ENCODE assay signal across 16 cellular contexts in the genomic region with DNA sequence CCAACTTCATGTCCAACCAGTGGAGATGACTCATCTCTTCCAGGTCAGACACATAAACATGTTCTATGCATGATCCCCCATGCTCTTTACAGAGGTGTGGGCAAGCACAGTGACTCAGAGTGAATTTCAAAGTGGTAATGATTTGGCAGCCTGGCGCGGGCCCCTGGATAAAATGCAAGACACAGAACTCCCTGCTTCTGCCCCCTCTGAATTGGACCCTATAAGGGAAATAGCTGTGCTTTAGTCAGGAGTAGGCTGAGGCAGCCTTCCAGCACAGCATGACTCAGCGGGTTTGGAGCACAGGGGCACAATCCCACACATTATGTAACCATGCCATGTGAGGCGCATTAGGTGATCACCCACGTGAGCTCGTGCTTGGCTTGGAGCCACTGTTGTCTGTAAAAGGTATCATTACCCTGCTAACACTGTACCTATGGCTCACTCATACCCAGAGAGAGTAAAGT.
DNase-seq lines count a peak whose midpoint lies in the region; ATAC-seq and TF ChIP-seq lines count a peak whose summit lies in the region.
"Had no signal": no experiment of that assay in that cellular context is flagged by ENCODE, and none has a peak within 500 bp of the region (broad histone marks: within the 10 kb centered on the region; RNA-seq: fewer than 3 reads in every experiment).

No MANE protein-coding gene starts in this region.

- H3K36me3 ChIP-seq in ascending aorta, result no peaks in the 10 kb centered on the region

- H3K27ac Mint-ChIP-seq in activated T-helper 1 cell treated with anti-CD3 and anti-CD28 coated beads, Interleukin-12 subunit alpha, Interleukin-12 subunit beta, Interleukin-2, Interleukin-4 antibody, amounts not matched to agents 30 ng/mL and 10 ng/mL and 1 ng/mL, durations not matched to agents 14 hours and 24 hours and 36 hours, result no peak overlapping the region
- no peak overlapping the region for H3K27ac Mint-ChIP-seq in activated naive CD8-positive, alpha-beta T cell treated with anti-CD3 and anti-CD28 coated beads for 36 hours
- H3K27ac Mint-ChIP-seq: dendritic cell treated with granulocyte-macrophage colony-stimulating factor and Interleukin-4, amounts not matched to agents 40 ng/mL and 50 ng/mL, for 4 days had no signal

- no peaks in the 10 kb centered on the region for H3K9me3 ChIP-seq in ascending aorta

- peak overlapping the region; percentile 41 for H3K27ac ChIP-seq in caudate nucleus (ENCODE audit: low read depth, low read length)
- H3K27ac ChIP-seq in ascending aorta, result no peak overlapping the region
- H3K27ac ChIP-seq: HL-60 had no signal

- no peaks in the 10 kb centered on the region for H3K4me1 ChIP-seq in ascending aorta

- no peak overlapping the region for H3K4me3 ChIP-seq in ascending aorta
- H3K4me3 ChIP-seq: GM12878 had no signal

- H3K27me3 ChIP-seq in ascending aorta, result no peaks in the 10 kb centered on the region

- intact Hi-C loops in activated T-helper 1 cell treated with anti-CD3 and anti-CD28 coated beads, Interleukin-12 subunit alpha, Interleukin-12 subunit beta, Interleukin-2, Interleukin-4 antibody, amounts not matched to agents 30 ng/mL and 10 ng/mL and 1 ng/mL, durations not matched to agents 14 hours and 24 hours and 36 hours (cut with micrococcal nuclease), result no loop called here
- intact Hi-C loops in ascending aorta (cut with DNase I), result no loop called here

- H3K4me3 Mint-ChIP-seq in activated T-helper 1 cell treated with anti-CD3 and anti-CD28 coated beads, Interleukin-12 subunit alpha, Interleukin-12 subunit beta, Interleukin-2, Interleukin-4 antibody, amounts not matched to agents 30 ng/mL and 10 ng/mL and 1 ng/mL, durations not matched to agents 14 hours and 24 hours and 36 hours, result no peak overlapping the region
- H3K4me3 Mint-ChIP-seq in activated naive CD8-positive, alpha-beta T cell treated with anti-CD3 and anti-CD28 coated beads for 36 hours, result no peak overlapping the region
- H3K4me3 Mint-ChIP-seq: dendritic cell treated with granulocyte-macrophage colony-stimulating factor and Interleukin-4, amounts not matched to agents 40 ng/mL and 50 ng/mL, for 4 days had no signal

- no peaks in the 10 kb centered on the region for H3K27me3 Mint-ChIP-seq in activated T-helper 1 cell treated with anti-CD3 and anti-CD28 coated beads, Interleukin-12 subunit alpha, Interleukin-12 subunit beta, Interleukin-2, Interleukin-4 antibody, amounts not matched to agents 30 ng/mL and 10 ng/mL and 1 ng/mL, durations not matched to agents 14 hours and 24 hours and 36 hours (ENCODE audit: insufficient read depth)
- no peaks in the 10 kb centered on the region for H3K27me3 Mint-ChIP-seq in activated naive CD8-positive, alpha-beta T cell treated with anti-CD3 and anti-CD28 coated beads for 36 hours
- H3K27me3 Mint-ChIP-seq: dendritic cell treated with granulocyte-macrophage colony-stimulating factor and Interleukin-4, amounts not matched to agents 40 ng/mL and 50 ng/mL, for 4 days had no signal

- ATAC-seq in GM18498 (IDR thresholded peaks at IDR 0.05; ENCODE audit: unreplicated experiment), result no peak
- ATAC-seq: GM12878, sciatic nerve had no signal

- H3K36me3 Mint-ChIP-seq in activated T-helper 1 cell treated with anti-CD3 and anti-CD28 coated beads, Interleukin-12 subunit alpha, Interleukin-12 subunit beta, Interleukin-2, Interleukin-4 antibody, amounts not matched to agents 30 ng/mL and 10 ng/mL and 1 ng/mL, durations not matched to agents 14 hours and 24 hours and 36 hours (ENCODE audit: low read depth), result no peaks in the 10 kb centered on the region
- H3K36me3 Mint-ChIP-seq in activated naive CD8-positive, alpha-beta T cell treated with anti-CD3 and anti-CD28 coated beads for 36 hours, result no peaks in the 10 kb centered on the region

- DNase-seq in Ammon's horn (ENCODE audit: low spot score) (peak; percentile 37), MV-4-11 (lab: John Stamatoyannopoulos, UW) (peak; percentile 47), caudate nucleus (lab: John Stamatoyannopoulos, UW) (peak in 48 of 61 donors; percentile 12 to 94 (median 58)), kidney tubule cell (ENCODE audit: low spot score) (peak; percentile 95), ascending aorta (ENCODE audit: low spot score in 2 of 2) (no peak)
- DNase-seq in activated T-helper 1 cell treated with anti-CD3 and anti-CD28 coated beads, Interleukin-12 subunit alpha, Interleukin-12 subunit beta, Interleukin-2, Interleukin-4 antibody, amounts not matched to agents 30 ng/mL and 10 ng/mL and 1 ng/mL, durations not matched to agents 14 hours and 24 hours and 36 hours (ENCODE audit: low spot score), result no peak
- DNase-seq in activated naive CD8-positive, alpha-beta T cell treated with anti-CD3 and anti-CD28 coated beads for 36 hours, result no peak
- DNase-seq: activated CD4-positive, alpha-beta T cell treated with anti-CD3 and anti-CD28 coated beads, Interleukin-2, amount 50 U/mL, for 4 hours; activated gamma-delta T cell treated with Interleukin-2 at 50 U/mL for 16 hours; hippocampal formation; NCI-H1105 treated with DMSO at 0.1 percent for 48 hours had no signal

- no peaks in the 10 kb centered on the region for H3K4me1 Mint-ChIP-seq in activated T-helper 1 cell treated with anti-CD3 and anti-CD28 coated beads, Interleukin-12 subunit alpha, Interleukin-12 subunit beta, Interleukin-2, Interleukin-4 antibody, amounts not matched to agents 30 ng/mL and 10 ng/mL and 1 ng/mL, durations not matched to agents 14 hours and 24 hours and 36 hours (ENCODE audit: low read depth)
- H3K4me1 Mint-ChIP-seq in activated naive CD8-positive, alpha-beta T cell treated with anti-CD3 and anti-CD28 coated beads for 36 hours, result no peaks in the 10 kb centered on the region

- TF ChIP-seq CTCF in ascending aorta (IDR thresholded peaks at IDR 0.05), result no peak

- peaks cover 9% of the 10 kb centered on the region for H3K9me3 Mint-ChIP-seq in activated T-helper 1 cell treated with anti-CD3 and anti-CD28 coated beads, Interleukin-12 subunit alpha, Interleukin-12 subunit beta, Interleukin-2, Interleukin-4 antibody, amounts not matched to agents 30 ng/mL and 10 ng/mL and 1 ng/mL, durations not matched to agents 14 hours and 24 hours and 36 hours
- H3K9me3 Mint-ChIP-seq in activated naive CD8-positive, alpha-beta T cell treated with anti-CD3 and anti-CD28 coated beads for 36 hours, result peaks cover 10% of the 10 kb centered on the region

Comparison
In these comparisons a context has a peak if more than half of its experiments do, and no peak if none do; other contexts are left out.
1. DNase-seq: peak in Ammon's horn (single experiment), MV-4-11 (single experiment), caudate nucleus (48 of 61) and kidney tubule cell (single experiment); none in activated T-helper 1 cell treated with anti-CD3 and anti-CD28 coated beads, Interleukin-12 subunit alpha, Interleukin-12 subunit beta, Interleukin-2, Interleukin-4 antibody, amounts not matched to agents 30 ng/mL and 10 ng/mL and 1 ng/mL, durations not matched to agents 14 hours and 24 hours and 36 hours (single experiment), ascending aorta (0 of 2) and activated naive CD8-positive, alpha-beta T cell treated with anti-CD3 and anti-CD28 coated beads for 36 hours (single experiment).